1 cellular context compared by ENCODE assay signal in genomic region chr3:196431193-196432136, GRCh38.
TF ChIP-seq lines count a peak whose summit lies in the region.

No MANE protein-coding gene starts in this region.

TF ChIP-seq in K562, 482 proteins besides CTCF, POLR2A, EP300 and RAD21 (continued from another document and continues in another):
- TF ChIP-seq MLX (CRISPR knock-in tag; conservative IDR thresholded peaks at IDR 0.05), result no peak
- TF ChIP-seq ZBTB43 (CRISPR knock-in tag; IDR thresholded peaks at IDR 0.05), result no peak
- 0 out of 4 replicates have a peak, but pooled peaks of 1 of the 2 experiments have one; percentile 41 for TF ChIP-seq TEAD1 (CRISPR knock-in tag; IDR thresholded peaks at IDR 0.05)
- no peak for TF ChIP-seq TCFL5 (CRISPR knock-in tag; conservative IDR thresholded peaks at IDR 0.05)
- TF ChIP-seq DEAF1 (CRISPR knock-in tag; IDR thresholded peaks at IDR 0.05), result no peak
- peak; percentile 67; the same call in 1 of the 2 replicates for TF ChIP-seq ZNF740 (CRISPR knock-in tag; IDR thresholded peaks at IDR 0.05)
- TF ChIP-seq ZNF740 (tag; IDR thresholded peaks at IDR 0.05), result no peak
- no peak for TF ChIP-seq ZNF583 (CRISPR knock-in tag; IDR thresholded peaks at IDR 0.05)
- TF ChIP-seq PML (IDR thresholded peaks at IDR 0.05; ENCODE audit: low read length), result 0 out of 2 replicates have a peak, but pooled peaks have one; percentile 3
- TF ChIP-seq POLR2H (tag; IDR thresholded peaks at IDR 0.05; ENCODE audit: low read depth), result peak; percentile 26; the same call in 1 of the 2 replicates
- no peak for TF ChIP-seq ZSCAN32 (CRISPR knock-in tag; IDR thresholded peaks at IDR 0.05)
- peak; percentile 85 for TF ChIP-seq ZFX (CRISPR knock-in tag; IDR thresholded peaks at IDR 0.05)
- TF ChIP-seq ZNF79 (CRISPR knock-in tag; IDR thresholded peaks at IDR 0.05; ENCODE audit: low read depth), result no peak
- peak; percentile 8 for TF ChIP-seq CHD1 (IDR thresholded peaks at IDR 0.05; ENCODE audit: low read length)
- TF ChIP-seq ETV5 (CRISPR knock-in tag; IDR thresholded peaks at IDR 0.05; ENCODE audit: low read depth), result no peak; the same call in 1 of the 2 replicates
- TF ChIP-seq RFX1 (IDR thresholded peaks at IDR 0.05), result no peak
- TF ChIP-seq ZNF766 (CRISPR knock-in tag; conservative IDR thresholded peaks at IDR 0.05), result no peak
- peak; percentile 73; the same call in 1 of the 2 replicates for TF ChIP-seq ZNF184 (CRISPR knock-in tag; IDR thresholded peaks at IDR 0.05)
- no peak for TF ChIP-seq HOMEZ (CRISPR knock-in tag; IDR thresholded peaks at IDR 0.05)
- no peak for TF ChIP-seq ETS2 (tag; IDR thresholded peaks at IDR 0.05; ENCODE audit: borderline replicate concordance, poor library complexity, severe bottlenecking)
- TF ChIP-seq TSC22D4 (tag; IDR thresholded peaks at IDR 0.05), result no peak
- no peak for TF ChIP-seq BRCA1 (IDR thresholded peaks at IDR 0.05)
- no peak for TF ChIP-seq BRCA1 (CRISPR knock-in tag; IDR thresholded peaks at IDR 0.05)
- no peak for TF ChIP-seq GABPB2 (CRISPR knock-in tag; conservative IDR thresholded peaks at IDR 0.05)
- no peak for TF ChIP-seq HNRNPL (IDR thresholded peaks at IDR 0.05; ENCODE audit: low read depth, low read length)
- no peak for TF ChIP-seq ZNF644 (tag; IDR thresholded peaks at IDR 0.05; ENCODE audit: low read depth)
- no peak for TF ChIP-seq TBL1XR1 (IDR thresholded peaks at IDR 0.05; ENCODE audit: low read length in 2 of 2)
- no peak for TF ChIP-seq CUX1 (CRISPR knock-in tag; IDR thresholded peaks at IDR 0.05)
- no peak for TF ChIP-seq NR2C2 (CRISPR knock-in tag; IDR thresholded peaks at IDR 0.05)
- TF ChIP-seq NR2C2 (tag; IDR thresholded peaks at IDR 0.05), result 0 out of 2 replicates have a peak, but pooled peaks have one; percentile 22
- TF ChIP-seq MBD2 (IDR thresholded peaks at IDR 0.05; ENCODE audit: borderline replicate concordance, low read depth), result no peak
- TF ChIP-seq ARHGAP35 (IDR thresholded peaks at IDR 0.05; ENCODE audit: partially characterized antibody), result no peak
- no peak; the same call in 1 of the 2 replicates for TF ChIP-seq CREB3L1 (IDR thresholded peaks at IDR 0.05; ENCODE audit: borderline replicate concordance, low read depth)
- TF ChIP-seq PHTF2 (CRISPR knock-in tag; IDR thresholded peaks at IDR 0.05), result no peak
- TF ChIP-seq PRMT5 (CRISPR knock-in tag; IDR thresholded peaks at IDR 0.05), result 0 out of 2 replicates have a peak, but pooled peaks have one; percentile 53
- no peak for TF ChIP-seq MECOM (CRISPR knock-in tag; IDR thresholded peaks at IDR 0.05)
- TF ChIP-seq NR3C1 (CRISPR knock-in tag; IDR thresholded peaks at IDR 0.05), result no peak
- 0 out of 2 replicates have a peak, but pooled peaks have one; percentile 11 for TF ChIP-seq SMARCE1 (IDR thresholded peaks at IDR 0.05)
- TF ChIP-seq ARID4B (CRISPR knock-in tag; IDR thresholded peaks at IDR 0.05), result 0 out of 2 replicates have a peak, but pooled peaks have one; percentile 33
- TF ChIP-seq SUPT5H (IDR thresholded peaks at IDR 0.05), result no peak
- TF ChIP-seq NFYB (IDR thresholded peaks at IDR 0.05; ENCODE audit: extremely low read depth, insufficient read length), result no peak
- TF ChIP-seq CEBPZ (IDR thresholded peaks at IDR 0.05; ENCODE audit: borderline replicate concordance, low read depth, low read length), result no peak
- TF ChIP-seq MTA3 (IDR thresholded peaks at IDR 0.05; ENCODE audit: borderline replicate concordance), result no peak
- no peak for TF ChIP-seq FOXA1 (IDR thresholded peaks at IDR 0.05; ENCODE audit: borderline replicate concordance)
- TF ChIP-seq STAG1 (CRISPR knock-in tag; IDR thresholded peaks at IDR 0.05; ENCODE audit: borderline replicate concordance), result no peak
